In genomic region chr16:81164958-81165357, GRCh38 we compare ENCODE assay signal across 21 cellular contexts.
A peak's percentile ranks its signal among the peaks of the same experiment; 100 is the strongest.
DNase-seq lines count a peak whose midpoint lies in the region; ATAC-seq, FAIRE-seq and TF ChIP-seq lines count a peak whose summit lies in the region.
"Had no signal": no experiment of that assay in that cellular context is flagged by ENCODE, and none has a peak within 500 bp of the region (broad histone marks: within the 10 kb centered on the region; RNA-seq: fewer than 3 reads in every experiment).

No MANE protein-coding gene starts in this region.

- H2AFZ ChIP-seq in K562 (ENCODE audit: low read depth, low read length): no peak overlapping the region
- H2AFZ ChIP-seq in neuronal stem cell (ENCODE audit: low read length): no peak overlapping the region

- CTCF ChIA-PET in HEK293 (lab: Yijun Ruan, JAX) (interaction anchor here (1.8 kb wide), 1 partner anchor 40 kb away, joined by 4 read pairs; no protein-coding TSS in a partner anchor), K562 (lab: Yijun Ruan, JAX; ENCODE audit: low intra/inter-chr PET ratio) (no interaction called here)

- in situ Hi-C loops in K562 (cut with MboI): no loop called here

- TF ChIP-seq RAD21 in K562 (CRISPR knock-in tag; conservative IDR thresholded peaks at IDR 0.05 in 1 of 2, IDR thresholded peaks at IDR 0.05 in 1 of 2): no peak

- H3K9me3 ChIP-seq in HEK293 (ENCODE audit: control insufficient read depth, insufficient read depth, low read depth, low read length) (no peaks in the 10 kb centered on the region), K562 (replicated peaks; ENCODE audit: control insufficient read depth, insufficient read depth, low read depth, low read length) (no peaks in the 10 kb centered on the region), neuronal stem cell (replicated peaks in 1 of 2; ENCODE audit: control insufficient read depth in 2 of 2, insufficient read depth in 1 of 2, low read depth in 1 of 2, low read length in 2 of 2) (peaks cover 5 to 8% of the 10 kb centered on the region in 2 donors)
- H3K9me3 ChIP-seq: BLaER1 treated with 17β-estradiol and CSF1 and Interleukin-3, amounts not matched to agents 10 nM and 100 nM had no signal

- FAIRE-seq in K562 (lab: Jason Lieb, UNC): no peak
- FAIRE-seq: A204.1, D721Med, G401.6, GM12891 had no signal

- no peaks in the 10 kb centered on the region for H3K36me3 ChIP-seq in HEK293 (ENCODE audit: control insufficient read depth in 2 of 2, insufficient read depth in 1 of 2, low read length in 2 of 2)
- H3K36me3 ChIP-seq in K562 (ENCODE audit: control insufficient read depth, insufficient read depth, low read length): no peaks in the 10 kb centered on the region
- peaks cover 0 to 5% of the 10 kb centered on the region in 2 donors for H3K36me3 ChIP-seq in neuronal stem cell (replicated peaks in 1 of 2; ENCODE audit: control insufficient read depth in 2 of 2, insufficient read depth in 2 of 2, low read length in 2 of 2)
- H3K36me3 ChIP-seq: BLaER1 treated with 17β-estradiol and CSF1 and Interleukin-3, amounts not matched to agents 10 nM and 100 nM had no signal

- H3K14ac ChIP-seq in neuronal stem cell (ENCODE audit: low read length): no peak overlapping the region

- no peaks in the 10 kb centered on the region for H3K4me1 ChIP-seq in HEK293 (ENCODE audit: control insufficient read depth, insufficient read depth, low read length)
- H3K4me1 ChIP-seq in K562 (replicated peaks in 1 of 2; ENCODE audit: control insufficient read depth in 2 of 2, insufficient read depth in 2 of 2, low read length in 2 of 2): no peaks in the 10 kb centered on the region
- H3K4me1 ChIP-seq in neuronal stem cell (ENCODE audit: control insufficient read depth in 2 of 2, insufficient read depth in 1 of 2, low read depth in 1 of 2, low read length in 2 of 2): no peaks in the 10 kb centered on the region
- H3K4me1 ChIP-seq: BLaER1 treated with 17β-estradiol and CSF1 and Interleukin-3, amounts not matched to agents 10 nM and 100 nM had no signal

- no peak overlapping the region for H2BK120ac ChIP-seq in neuronal stem cell (ENCODE audit: low read depth, low read length)

- H3K4me3 ChIP-seq in HEK293 (ENCODE audit: low read depth, low read length) (no peak overlapping the region), K562 (no peak overlapping the region), neuronal stem cell (ENCODE audit: low read length in 2 of 2) (peak overlapping the region in 1 of 2 donors; percentile 37)
- H3K4me3 ChIP-seq: BLaER1 treated with 17β-estradiol and CSF1 and Interleukin-3, amounts not matched to agents 10 nM and 100 nM had no signal

- WGBS in K562 (ENCODE audit: insufficient coverage, low coverage, missing lambda C conversion rate): 2% methylated on average over 5 of the region's 5 CpGs
- no CpG with 5 or more reads among the region's 5 CpGs for WGBS in neuronal stem cell (ENCODE audit: extremely low coverage in 2 of 2, insufficient read length in 2 of 2, insufficient replicate concordance in 1 of 2), 2 donors

- no peak overlapping the region for H4K91ac ChIP-seq in neuronal stem cell (ENCODE audit: low read depth, low read length, poor library complexity)

- H3K27me3 ChIP-seq in K562 (ENCODE audit: control insufficient read depth in 2 of 2, insufficient read depth in 2 of 2, low read length in 2 of 2) (peaks cover 33 to 77% of the 10 kb centered on the region in 2 experiments; a peak in 4 of 5 replicates), neuronal stem cell (ENCODE audit: control insufficient read depth in 3 of 3, insufficient read depth in 3 of 3, low read depth in 1 of 3, low read length in 3 of 3) (peaks cover 0 to 2% (median 0%) of the 10 kb centered on the region in 3 experiments)
- H3K27me3 ChIP-seq: BLaER1 treated with 17β-estradiol and CSF1 and Interleukin-3, amounts not matched to agents 10 nM and 100 nM had no signal

- H3K9ac ChIP-seq in K562 (ENCODE audit: insufficient read depth in 1 of 2, low read depth in 2 of 2, low read length in 2 of 2) (no peak overlapping the region), neuronal stem cell (ENCODE audit: low read depth, low read length, poor library complexity) (peak overlapping the region; percentile 47)
- H3K9ac ChIP-seq: BLaER1 treated with 17β-estradiol and CSF1 and Interleukin-3, amounts not matched to agents 10 nM and 100 nM had no signal

- H3K9me1 ChIP-seq in K562 (ENCODE audit: control insufficient read depth, insufficient read depth, low read length): peaks cover 3% of the 10 kb centered on the region

- DNase-seq in K562 (ENCODE audit: extremely low read depth in 1 of 4, low spot score in 3 of 4) (no peak), neuronal stem cell (ENCODE audit: low spot score) (no peak), AG08395 (ENCODE audit: low spot score) (no peak), ureter (ENCODE audit: low spot score) (no peak)
- DNase-seq: 8988T; ACHN; AML-193; Caco-2; Calu3; CD4-positive, alpha-beta T cell; CD8-positive, alpha-beta T cell; DMS79 treated with DMSO at 0.1 percent for 48 hours; GF-D8 had no signal

- H3K23ac ChIP-seq in neuronal stem cell (ENCODE audit: low read depth, low read length, poor library complexity): no peak overlapping the region

- no peak overlapping the region for H2AK5ac ChIP-seq in neuronal stem cell (ENCODE audit: low read depth, low read length)

- no peaks in the 10 kb centered on the region for H3K79me2 ChIP-seq in K562 (ENCODE audit: control insufficient read depth, insufficient read depth, low read length)

- no peak overlapping the region for H2BK5ac ChIP-seq in neuronal stem cell (ENCODE audit: low read length)

- H4K8ac ChIP-seq in neuronal stem cell (ENCODE audit: low read depth, low read length): no peak overlapping the region

- H3K18ac ChIP-seq in neuronal stem cell (ENCODE audit: low read length): peak overlapping the region; percentile 48

- no TSS peak for BruUV-seq in K562 (replicated peaks; lab: Mats Ljungman, UMichigan)

- TF ChIP-seq CTCF in HEK293 (tag by site-specific recombination; IDR thresholded peaks at IDR 0.05) (no peak), K562 (IDR thresholded peaks at IDR 0.05 in 2 of 3, conservative IDR thresholded peaks at IDR 0.05 in 1 of 3; ENCODE audit: insufficient read depth in 2 of 3, low read depth in 1 of 3, low read length in 3 of 3) (no peak)

- TF ChIP-seq EP300 in K562 (IDR thresholded peaks at IDR 0.05; ENCODE audit: low read length): no peak

- peaks cover 12% of the 10 kb centered on the region; the same call in 1 of the 2 replicates for H4K20me1 ChIP-seq in K562 (replicated peaks; ENCODE audit: control insufficient read depth, insufficient read depth, low read length)
- H4K20me1 ChIP-seq: BLaER1 treated with 17β-estradiol and CSF1 and Interleukin-3, amounts not matched to agents 10 nM and 100 nM had no signal

- no peak for ATAC-seq in K562
- no peak for ATAC-seq in HG03039 (IDR thresholded peaks at IDR 0.05; ENCODE audit: unreplicated experiment)
- ATAC-seq: CD8-positive, alpha-beta T cell had no signal

- H2BK12ac ChIP-seq in neuronal stem cell (ENCODE audit: low read length): no peak overlapping the region

- H3K4me2 ChIP-seq in K562 (ENCODE audit: insufficient read depth, low read length) (no peak overlapping the region), neuronal stem cell (ENCODE audit: insufficient read depth, low read length, poor library complexity, severe bottlenecking) (no peak overlapping the region)
- H3K4me2 ChIP-seq: BLaER1 treated with 17β-estradiol and CSF1 and Interleukin-3, amounts not matched to agents 10 nM and 100 nM had no signal

- POLR2A ChIA-PET in HEK293 (lab: Yijun Ruan, JAX): no interaction called here
- POLR2A ChIA-PET in K562 (lab: Yijun Ruan, JAX): interaction anchor here (0.6 to 1.1 kb wide), 2 partner anchors 16 to 629 kb away, joined by 3 read pairs; no protein-coding TSS in a partner anchor

- no peak for TF ChIP-seq POLR2A in K562 (conservative IDR thresholded peaks at IDR 0.05)

- H2BK15ac ChIP-seq in neuronal stem cell (ENCODE audit: low read length): peak overlapping the region; percentile 6

- intact Hi-C loops in K562 (cut with micrococcal nuclease): no loop called here

- H3K4ac ChIP-seq in neuronal stem cell (ENCODE audit: low read length): no peak overlapping the region

- H3K27ac ChIP-seq in HEK293 (ENCODE audit: extremely low read depth, low read depth, low read length) (no peak overlapping the region), K562 (ENCODE audit: extremely low read depth, low read depth, low read length) (no peak overlapping the region), neuronal stem cell (replicated peaks; ENCODE audit: low read length) (no peak overlapping the region)
- H3K27ac ChIP-seq: BLaER1 treated with 17β-estradiol and CSF1 and Interleukin-3, amounts not matched to agents 10 nM and 100 nM; C4-2B had no signal

- no peaks in the 10 kb centered on the region for H3K79me1 ChIP-seq in neuronal stem cell (ENCODE audit: low read depth, low read length)

TF ChIP-seq in HEK293, 187 proteins besides CTCF, POLR2A, EP300 and RAD21 (continues in another document):
- TF ChIP-seq ZNF350 (tag by site-specific recombination; IDR thresholded peaks at IDR 0.05) (no peak), INSM2 (tag by site-specific recombination; IDR thresholded peaks at IDR 0.05) (no peak)

TF ChIP-seq in K562, 482 proteins besides CTCF, POLR2A, EP300 and RAD21:
- TF ChIP-seq ATF1 (CRISPR knock-in tag; IDR thresholded peaks at IDR 0.05): no peak
- peak; percentile 51; the same call in 1 of the 2 replicates for TF ChIP-seq ATF1 (tag; IDR thresholded peaks at IDR 0.05)
- peak; percentile 6; the same call in 1 of the 2 replicates for TF ChIP-seq CREM (IDR thresholded peaks at IDR 0.05; ENCODE audit: low read depth)
- TF ChIP-seq ATF3 (IDR thresholded peaks at IDR 0.05): peak; percentile 27; the same call in 1 of the 2 replicates
- no peak for TF ChIP-seq ATF3 (CRISPR knock-in tag; conservative IDR thresholded peaks at IDR 0.05)
- TF ChIP-seq IRF2 (CRISPR knock-in tag; IDR thresholded peaks at IDR 0.05): no peak
